Comparison of ENCODE assay signal across 9 cellular contexts in genomic region chr1:54052934-54053744, GRCh38.
DNase-seq lines count a peak whose midpoint lies in the region; ATAC-seq and TF ChIP-seq lines count a peak whose summit lies in the region.
"Had no signal": no experiment of that assay in that cellular context is flagged by ENCODE, and none has a peak within 500 bp of the region (broad histone marks: within the 10 kb centered on the region; RNA-seq: fewer than 3 reads in every experiment).

TCEANC2 (plus strand) TSS chr1:54053608; CDS start chr1:54054423, 815 bp downstream.
TMEM59 (minus strand) TSS chr1:54053204; CDS start chr1:54053188, 16 bp downstream.

- ATAC-seq in GM19025 (IDR thresholded peaks at IDR 0.05; ENCODE audit: low read depth, unreplicated experiment) (peak; percentile 93), HG03280 (IDR thresholded peaks at IDR 0.05; ENCODE audit: unreplicated experiment) (peak; percentile 92)
- peak; percentile 94 for ATAC-seq in central memory CD8-positive, alpha-beta T cell (replicated peaks; ENCODE audit: extremely low read depth, poor library complexity, severe bottlenecking)

- H3K9me3 Mint-ChIP-seq in central memory CD8-positive, alpha-beta T cell: no peaks in the 10 kb centered on the region
- H3K9me3 Mint-ChIP-seq: T-helper 1 cell treated with Interleukin-12 subunit alpha and Interleukin-12 subunit beta and Interleukin-4 antibody, amounts not matched to agents 30 μg/mL and 1 μg/mL, for 36 hours had no signal

- no peaks in the 10 kb centered on the region for H3K27me3 Mint-ChIP-seq in central memory CD8-positive, alpha-beta T cell

- H3K4me1 Mint-ChIP-seq in central memory CD8-positive, alpha-beta T cell: peaks cover 32% of the 10 kb centered on the region

- no peak within 1 kb of the TSS for H3K27ac Mint-ChIP-seq in central memory CD8-positive, alpha-beta T cell (ENCODE audit: low read depth)
- H3K27ac Mint-ChIP-seq: T-helper 1 cell treated with Interleukin-12 subunit alpha and Interleukin-12 subunit beta and Interleukin-4 antibody, amounts not matched to agents 30 μg/mL and 1 μg/mL, for 36 hours had no signal

- DNase-seq in AG09319 (ENCODE audit: extremely low read depth, low read depth) (peak; percentile 97), NCI-H345 treated with DMSO at 0.1 percent for 48 hours (lab: John Stamatoyannopoulos, UW; ENCODE audit: unreplicated experiment) (peak; percentile 96), iris pigment epithelial cell (ENCODE audit: low read depth) (peak; percentile 100)
- peak; percentile 90 to 99 (median 95) for DNase-seq in activated CD4-positive, CD25-positive, alpha-beta regulatory T cell (lab: John Stamatoyannopoulos, UW)
- DNase-seq in central memory CD8-positive, alpha-beta T cell (ENCODE audit: low spot score in 2 of 2): peak; percentile 91 to 98
- peak; percentile 90 for DNase-seq in stimulated activated CD4-positive, alpha-beta T cell treated with anti-CD3 and anti-CD28 coated beads, Interleukin-12 subunit alpha, Interleukin-12 subunit beta, amount 100 ng/mL, for 4 hours

- peaks cover 12% of the 10 kb centered on the region for H3K36me3 Mint-ChIP-seq in central memory CD8-positive, alpha-beta T cell (ENCODE audit: insufficient read depth)

- TF ChIP-seq CTCF in AG09319 (IDR thresholded peaks at IDR 0.05; ENCODE audit: low read depth, low read length): no peak

- no peak within 1 kb of the TSS for H3K4me3 Mint-ChIP-seq in central memory CD8-positive, alpha-beta T cell
- H3K4me3 Mint-ChIP-seq: T-helper 1 cell treated with Interleukin-12 subunit alpha and Interleukin-12 subunit beta and Interleukin-4 antibody, amounts not matched to agents 30 μg/mL and 1 μg/mL, for 36 hours had no signal

Comparison
In these comparisons a context has a peak if more than half of its experiments do, and no peak if none do; other contexts are left out.
1. Peak in every context shown above with its lines: DNase-seq and ATAC-seq.